Comparison of ENCODE assay signal across 8 cellular contexts in genomic region chrX:21972721-21973120, GRCh38. TPM values are rescaled to one million over a fixed set of nuclear protein-coding genes. Genes with fewer than 3 reads are reported as not detected.
DNase-seq lines count a peak whose midpoint lies in the region; ATAC-seq, FAIRE-seq and TF ChIP-seq lines count a peak whose summit lies in the region.

No MANE protein-coding gene starts in this region.

- H3K4me1 Mint-ChIP-seq in endothelial cell (ENCODE audit: unreplicated experiment): no peaks in the 10 kb centered on the region

- intact Hi-C loops in Panc1 (cut with micrococcal nuclease; ENCODE audit: unreplicated experiment): no loop called here

- no peaks in the 10 kb centered on the region for H3K27me3 ChIP-seq in Panc1 (ENCODE audit: control insufficient read depth, insufficient read depth, low read length)
- H3K27me3 ChIP-seq in osteoblast (ENCODE audit: insufficient read depth, low read length): no peaks in the 10 kb centered on the region

- TF ChIP-seq CTCF in Panc1 (IDR thresholded peaks at IDR 0.05) (no peak; the same call in 1 of the 2 replicates), astrocyte of the spinal cord (IDR thresholded peaks at IDR 0.05; ENCODE audit: low read depth, low read length) (peak; percentile 10), osteoblast (IDR thresholded peaks at IDR 0.05; ENCODE audit: extremely low read depth, low read depth, low read length) (no peak), endothelial cell (IDR thresholded peaks at IDR 0.05; ENCODE audit: unreplicated experiment) (no peak)

- H3K27ac ChIP-seq in Panc1 (ENCODE audit: low read length) (no peak overlapping the region), osteoblast (ENCODE audit: low read depth, low read length) (peak overlapping the region; percentile 80)

- H3K27ac Mint-ChIP-seq in endothelial cell (ENCODE audit: unreplicated experiment): no peak overlapping the region

- CTCF ChIA-PET in Panc1 (lab: Charles Lee): no interaction called here

- peaks cover 18% of the 10 kb centered on the region for H3K36me3 Mint-ChIP-seq in endothelial cell (ENCODE audit: low read depth, unreplicated experiment)

- H3K4me1 ChIP-seq in Panc1 (ENCODE audit: control insufficient read depth, insufficient read depth, low read length): no peaks in the 10 kb centered on the region
- H3K4me1 ChIP-seq in osteoblast (ENCODE audit: insufficient read depth, low read length): peaks cover 18% of the 10 kb centered on the region

- ATAC-seq in Panc1 (peak; percentile 29; the same call in 1 of the 2 replicates), GM21526 (IDR thresholded peaks at IDR 0.05; ENCODE audit: low FRiP score, unreplicated experiment) (no peak)

- DNase-seq in Daoy (ENCODE audit: low read depth) (peak; percentile 82), Panc1 (ENCODE audit: low read depth, low spot score) (no peak), astrocyte of the spinal cord (ENCODE audit: low read depth, low spot score) (peak; percentile 84), osteoblast (ENCODE audit: insufficient read length, low spot score, missing footprints) (no peak), endothelial cell (ENCODE audit: low spot score) (no peak), NCI-H1417 (lab: John Stamatoyannopoulos, UW) (no peak), GM12892 (ENCODE audit: insufficient read length) (no peak)

- H2AFZ ChIP-seq in osteoblast (ENCODE audit: low read length): no peak overlapping the region

- H4K20me1 ChIP-seq in osteoblast (ENCODE audit: insufficient read depth, low read length): no peaks in the 10 kb centered on the region

- H3K9me3 ChIP-seq in Panc1 (ENCODE audit: control insufficient read depth, insufficient read depth, low read depth, low read length) (no peaks in the 10 kb centered on the region), osteoblast (ENCODE audit: low read depth, low read length) (no peaks in the 10 kb centered on the region)

- no peak overlapping the region for H3K4me3 ChIP-seq in Panc1 (ENCODE audit: low read depth in 2 of 2, low read length in 2 of 2)
- no peak overlapping the region for H3K4me3 ChIP-seq in astrocyte of the spinal cord (ENCODE audit: low read depth, low read length)
- no peak overlapping the region for H3K4me3 ChIP-seq in osteoblast (ENCODE audit: insufficient read depth, low read length)

- TF ChIP-seq POLR2A in GM12892 (IDR thresholded peaks at IDR 0.05; ENCODE audit: low read depth, low read length): no peak

- H3K4me3 Mint-ChIP-seq in endothelial cell (ENCODE audit: unreplicated experiment): no peak overlapping the region

- no peak for FAIRE-seq in GM12892 (lab: Jason Lieb, UNC)

- H3K27me3 Mint-ChIP-seq in endothelial cell (ENCODE audit: unreplicated experiment): no peaks in the 10 kb centered on the region

- POLR2A ChIA-PET in Panc1 (lab: Charles Lee): interaction anchor here (0.7 kb wide), 1 partner anchor 12 kb away, joined by 7 read pairs; no protein-coding TSS in a partner anchor

- BruUV-seq in Panc1 (replicated peaks; lab: Mats Ljungman, UMichigan): no TSS peak

- in situ Hi-C loops in Panc1 (cut with HindIII; ENCODE audit: low pct_unique_long_range_greater_than_20kb, low sequenced_read_pairs) (no loop called here), astrocyte of the spinal cord (cut with HindIII; ENCODE audit: low sequenced_read_pairs) (no loop called here)

- peaks cover 50% of the 10 kb centered on the region for H3K79me2 ChIP-seq in osteoblast (ENCODE audit: insufficient read depth, low read length)

- H3K9me3 Mint-ChIP-seq in endothelial cell (ENCODE audit: unreplicated experiment): no peaks in the 10 kb centered on the region

- H3K4me2 ChIP-seq in osteoblast (ENCODE audit: insufficient read depth, low read length): peak overlapping the region; percentile 36

- peaks cover 9% of the 10 kb centered on the region for H3K36me3 ChIP-seq in Panc1 (ENCODE audit: control insufficient read depth, insufficient read depth, low read length)
- H3K36me3 ChIP-seq in osteoblast (ENCODE audit: insufficient read depth, low read length): peaks cover 30% of the 10 kb centered on the region

RNA-seq across cellular contexts. Expression of gene SMS, which starts 32.2 kb away (rescaled TPM):
- total RNA-seq in Daoy (2014; rRNA removed; shearing (Covaris generic)): 344 and 384 TPM in 2 replicates
- 172 TPM for total RNA-seq in Panc1 (2021; ENCODE audit: unreplicated experiment)
- polyA plus RNA-seq in Panc1 (2012; ENCODE audit: insufficient read length): 186 TPM
- total RNA-seq in osteoblast: 69.2 and 76.0 TPM in 2 replicates
- 161 TPM for total RNA-seq in endothelial cell (ENCODE audit: unreplicated experiment)
- polyA plus RNA-seq in GM12892 (2012; ENCODE audit: missing spikeins): 104 TPM

RNA-seq across cellular contexts. Expression of gene PHEX, which starts 59.4 kb away (rescaled TPM):
- 0.18 and 1.1 TPM in 2 replicates for total RNA-seq in Daoy (2014; rRNA removed; shearing (Covaris generic))
- total RNA-seq in Panc1 (2021; ENCODE audit: unreplicated experiment) (0.23 TPM), osteoblast (0.88 and 1.4 TPM in 2 replicates), endothelial cell (ENCODE audit: unreplicated experiment) (0.46 TPM)
- not detected for polyA plus RNA-seq in Panc1 (2012; ENCODE audit: insufficient read length)
- not detected for polyA plus RNA-seq in GM12892 (2012; ENCODE audit: missing spikeins)

Comparison
In these comparisons a context has a peak if more than half of its experiments do, and no peak if none do; other contexts are left out.
1. DNase-seq: peak in Daoy (single experiment) and astrocyte of the spinal cord (single experiment); none in Panc1 (single experiment), osteoblast (single experiment), endothelial cell (single experiment), NCI-H1417 (0 of 3) and GM12892 (single experiment).